In genomic region chr16:252366-253337, GRCh38 we compare ENCODE assay signal across 1 cellular context.
TF ChIP-seq lines count a peak whose summit lies in the region.

No MANE protein-coding gene starts in this region.

TF ChIP-seq in K562, 482 proteins besides CTCF, POLR2A, EP300 and RAD21 (continued from another document and continues in another):
- TF ChIP-seq ZBTB40 (IDR thresholded peaks at IDR 0.05) (peak; percentile 34; the same call in 1 of the 2 replicates), ZBTB40 (CRISPR knock-in tag; IDR thresholded peaks at IDR 0.05) (no peak), CREM (IDR thresholded peaks at IDR 0.05; ENCODE audit: low read depth) (0 out of 2 replicates have a peak, but pooled peaks have one; percentile 12), MGA (IDR thresholded peaks at IDR 0.05) (0 out of 2 replicates have a peak, but pooled peaks have one; percentile 42), PCBP1 (IDR thresholded peaks at IDR 0.05; ENCODE audit: low read depth, low read length, poor library complexity, severe bottlenecking) (no peak), HMBOX1 (IDR thresholded peaks at IDR 0.05) (no peak), ZBTB43 (CRISPR knock-in tag; IDR thresholded peaks at IDR 0.05) (no peak), NFXL1 (CRISPR knock-in tag; IDR thresholded peaks at IDR 0.05) (no peak), U2AF1 (optimal IDR thresholded peaks at IDR 0.05; ENCODE audit: low read depth, low read length) (no peak), ZNF263 (CRISPR knock-in tag; IDR thresholded peaks at IDR 0.05; ENCODE audit: borderline replicate concordance) (no peak), ZBTB17 (CRISPR knock-in tag; IDR thresholded peaks at IDR 0.05) (no peak), SMARCA4 (IDR thresholded peaks at IDR 0.05) (peak; percentile 71), PRDM10 (IDR thresholded peaks at IDR 0.05; ENCODE audit: partially characterized antibody) (no peak), E2F4 (CRISPR knock-in tag; IDR thresholded peaks at IDR 0.05; ENCODE audit: low read depth) (no peak)
